1 cellular context compared by ENCODE assay signal in genomic region chr1:232617237-232617636, GRCh38.
TF ChIP-seq lines count a peak whose summit lies in the region.

No MANE protein-coding gene starts in this region.

TF ChIP-seq in HEK293, 187 proteins besides CTCF, POLR2A, EP300 and RAD21 (continued from another document):
- TF ChIP-seq PRDM6 (tag by site-specific recombination; IDR thresholded peaks at IDR 0.05) (peak; percentile 61), MYNN (tag by site-specific recombination; IDR thresholded peaks at IDR 0.05; ENCODE audit: borderline replicate concordance) (no peak), ZNF292 (tag by site-specific recombination; IDR thresholded peaks at IDR 0.05; ENCODE audit: borderline replicate concordance, low read depth) (no peak), MEIS1 (CRISPR knock-in tag; IDR thresholded peaks at IDR 0.05; ENCODE audit: borderline replicate concordance) (no peak)
